ENCODE assay signal across 8 cellular contexts in the genomic region with DNA sequence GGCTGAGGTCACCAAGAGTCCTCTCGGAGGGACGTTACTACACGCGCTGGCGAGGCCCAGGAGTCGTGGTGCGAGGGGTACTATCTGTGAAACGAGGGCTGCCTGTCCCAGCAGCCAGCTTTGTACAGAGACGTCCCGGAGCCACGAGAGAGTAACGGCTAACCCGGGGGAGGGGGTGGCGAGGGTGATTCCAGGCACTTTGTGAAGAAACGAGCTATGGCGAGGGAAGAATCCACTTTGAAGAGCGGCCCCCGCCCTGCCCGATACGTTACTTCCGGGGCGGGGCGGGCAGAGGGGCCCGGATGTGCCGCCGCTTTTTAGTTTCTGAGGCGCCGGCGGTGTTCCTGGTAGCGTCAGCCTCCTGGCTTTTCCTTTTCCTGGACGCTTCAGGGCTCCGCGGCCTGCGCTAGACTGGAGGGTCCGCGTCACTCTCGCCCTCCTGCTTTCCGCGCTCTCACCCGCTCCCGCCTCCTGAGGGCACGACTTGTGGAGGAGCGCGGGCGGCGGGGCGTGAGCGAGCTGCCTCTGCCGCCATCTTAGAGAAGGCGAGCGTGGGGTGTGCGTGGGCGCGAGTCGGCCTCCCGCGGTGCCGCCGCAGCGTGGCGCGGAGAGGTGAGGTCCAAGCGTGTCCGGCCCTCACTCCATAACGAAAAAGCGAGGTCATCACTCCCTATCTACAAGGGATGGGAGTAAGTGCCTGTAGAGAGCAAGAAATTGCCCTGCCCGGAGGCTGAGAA. TPM values are rescaled to one million over a fixed set of nuclear protein-coding genes. Genes with fewer than 3 reads are reported as not detected.
DNase-seq lines count a peak whose midpoint lies in the region; ATAC-seq and TF ChIP-seq lines count a peak whose summit lies in the region.

No MANE protein-coding gene starts in this region.

- 0 out of 2 replicates have a peak, but pooled peaks cover 4% of the 10 kb centered on the region for H3F3A ChIP-seq in GM23338 (replicated peaks; ENCODE audit: low read depth)

- H3K9me3 ChIP-seq in Karpas-422 (ENCODE audit: low read length): no peaks in the 10 kb centered on the region

- H3K9me2 ChIP-seq in GM23338 (ENCODE audit: insufficient read depth): no peaks in the 10 kb centered on the region
- no peaks in the 10 kb centered on the region for H3K9me2 ChIP-seq in Karpas-422 (replicated peaks; ENCODE audit: insufficient read depth, low read length)

- peak; percentile 79 for ATAC-seq in GM23338
- ATAC-seq in stimulated activated naive CD8-positive, alpha-beta T cell treated with anti-CD3 and anti-CD28 coated beads, Interleukin-15, Interleukin-2, amounts not matched to agents 100 U/mL and 50 U/mL, for 24 hours: peak; percentile 68

- H3K4me1 ChIP-seq in GM23338 (ENCODE audit: insufficient read depth): peaks cover 32% of the 10 kb centered on the region
- peaks cover 54% of the 10 kb centered on the region for H3K4me1 ChIP-seq in Karpas-422 (ENCODE audit: low read length)

- CTCF ChIA-PET in RWPE1 (lab: Yijun Ruan, JAX): no interaction called here

- DNase-seq in EL: peak; percentile 89
- peak; percentile 91 for DNase-seq in GM23338 (ENCODE audit: low spot score)
- DNase-seq in Karpas-422: peak; percentile 96
- peak; percentile 58 for DNase-seq in RWPE1 (ENCODE audit: low spot score)
- peak; percentile 88 for DNase-seq in activated T-helper 9 cell treated with anti-CD3 and anti-CD28 coated beads, Interleukin-2, amount 50 U/mL, for 16 hours (ENCODE audit: low read depth)
- peak; percentile 85 for DNase-seq in fibroblast of pulmonary artery (ENCODE audit: low read depth)
- peak; percentile 84 for DNase-seq in nephron progenitor cell
- DNase-seq in stimulated activated naive CD8-positive, alpha-beta T cell treated with anti-CD3 and anti-CD28 coated beads, Interleukin-15, Interleukin-2, amounts not matched to agents 100 U/mL and 50 U/mL, for 24 hours: peak; percentile 88

- H3K9me3 Mint-ChIP-seq in GM23338 (no peaks in the 10 kb centered on the region; the same call in 2 of the 3 replicates), nephron progenitor cell (peaks cover 4% of the 10 kb centered on the region)

- peaks cover 22% of the 10 kb centered on the region for H3K36me3 Mint-ChIP-seq in GM23338 (ENCODE audit: low read depth)
- peaks cover 27% of the 10 kb centered on the region for H3K36me3 Mint-ChIP-seq in nephron progenitor cell (ENCODE audit: low read depth)

- H3K4me3 ChIP-seq in GM23338: peak overlapping the region; percentile 93
- peak overlapping the region; percentile 98 for H3K4me3 ChIP-seq in Karpas-422 (ENCODE audit: low read length)
- peak overlapping the region; percentile 88 for H3K4me3 ChIP-seq in fibroblast of pulmonary artery (replicated peaks; ENCODE audit: low read depth, low read length)

- H3K36me3 ChIP-seq in GM23338 (ENCODE audit: insufficient read depth): no peaks in the 10 kb centered on the region
- H3K36me3 ChIP-seq in Karpas-422 (ENCODE audit: insufficient read depth, low read length): peaks cover 18% of the 10 kb centered on the region

- peaks cover 79% of the 10 kb centered on the region for H3K79me2 ChIP-seq in GM23338 (replicated peaks; ENCODE audit: insufficient read depth)
- H3K79me2 ChIP-seq in Karpas-422 (ENCODE audit: low read length): peaks cover 83% of the 10 kb centered on the region

- H3K4me1 Mint-ChIP-seq in GM23338 (peaks cover 37% of the 10 kb centered on the region), nephron progenitor cell (peaks cover 63% of the 10 kb centered on the region)

- no peaks in the 10 kb centered on the region for H3K27me3 Mint-ChIP-seq in GM23338 (ENCODE audit: insufficient read depth, low read depth, poor library complexity)
- peaks cover 2% of the 10 kb centered on the region for H3K27me3 Mint-ChIP-seq in nephron progenitor cell (ENCODE audit: low read depth, poor library complexity)

- H3K27me3 ChIP-seq in GM23338 (ENCODE audit: insufficient read depth): no peaks in the 10 kb centered on the region
- no peaks in the 10 kb centered on the region for H3K27me3 ChIP-seq in Karpas-422 (ENCODE audit: low read length)

- H4K20me1 ChIP-seq in GM23338 (replicated peaks; ENCODE audit: insufficient read depth) (no peaks in the 10 kb centered on the region), Karpas-422 (ENCODE audit: insufficient read depth, low read depth, low read length) (0 out of 2 replicates have a peak, but pooled peaks cover 8% of the 10 kb centered on the region)

- H2AFZ ChIP-seq in GM23338 (peak overlapping the region; percentile 95; the same call in 1 of the 2 replicates), Karpas-422 (ENCODE audit: low read length) (peak overlapping the region; percentile 84; the same call in 1 of the 2 replicates)

- POLR2A ChIA-PET in RWPE1 (lab: Yijun Ruan, JAX; ENCODE audit: low non-redundant PET): interaction anchor here (0.5 kb wide), 1 partner anchor 1214 kb away, joined by 3 read pairs; no protein-coding TSS in a partner anchor

- H3K27ac Mint-ChIP-seq in GM23338 (peak overlapping the region; percentile 100), nephron progenitor cell (peak overlapping the region; percentile 100)

- TF ChIP-seq CTCF in GM23338 (conservative IDR thresholded peaks at IDR 0.05; ENCODE audit: low read depth in 2 of 2) (no peak), RWPE1 (conservative IDR thresholded peaks at IDR 0.05; ENCODE audit: low read depth) (no peak), fibroblast of pulmonary artery (IDR thresholded peaks at IDR 0.05; ENCODE audit: low read length, missing control alignments) (no peak), nephron progenitor cell (IDR thresholded peaks at IDR 0.05) (no peak)

- H3K27ac ChIP-seq in GM23338 (ENCODE audit: low read depth) (peak overlapping the region; percentile 100), Karpas-422 (ENCODE audit: low read length) (peak overlapping the region; percentile 97), RWPE1 (peak overlapping the region; percentile 98)

- peak overlapping the region; percentile 90 for H3K4me3 Mint-ChIP-seq in GM23338
- peak overlapping the region; percentile 99 for H3K4me3 Mint-ChIP-seq in nephron progenitor cell

- peak overlapping the region; percentile 100 for H3K9ac ChIP-seq in Karpas-422 (ENCODE audit: low read length)

- H3K4me2 ChIP-seq in GM23338 (peak overlapping the region; percentile 90), Karpas-422 (ENCODE audit: low read depth, low read length, poor library complexity, severe bottlenecking) (peak overlapping the region; percentile 91)

TF ChIP-seq in GM23338, 12 proteins besides CTCF, POLR2A, EP300 and RAD21 (continues in another document):
- no peak for TF ChIP-seq EZH2phosphoT487 (IDR thresholded peaks at IDR 0.05; ENCODE audit: unreplicated experiment)

RNA-seq across cellular contexts. Expression of a gene that starts 0.5 kb away (rescaled TPM):
- total RNA-seq in GM23338 (2014; rRNA removed; shearing (Covaris generic)): 16.2 and 22.1 TPM in 2 replicates
- 7.5 and 9.8 TPM in 2 replicates for polyA plus RNA-seq in GM23338 (2016; fragmentation: Nextera tagmentation; extraction: Ambion mirVana)
- total RNA-seq in Karpas-422 (2014; rRNA removed; shearing (Covaris generic); ENCODE audit: low replicate concordance): 24.3 and 31.2 TPM in 2 replicates

Comparison
In these comparisons a context has a peak if more than half of its experiments do, and no peak if none do; other contexts are left out.
1. Peak in every context shown above with its lines: DNase-seq, ATAC-seq, H3K4me3 ChIP-seq and H3K27ac ChIP-seq.